In genomic region chr6:82144852-82145332, GRCh38 we compare ENCODE assay signal across 2 cellular contexts.
TF ChIP-seq lines count a peak whose summit lies in the region.

No MANE protein-coding gene starts in this region.

TF ChIP-seq in A549, 52 proteins besides CTCF, POLR2A, EP300 and RAD21 (continued from another document):
- TF ChIP-seq MAX (IDR thresholded peaks at IDR 0.05) = 0 out of 2 replicates have a peak, but pooled peaks have one; percentile 20

TF ChIP-seq in IMR-90, 13 proteins besides CTCF, POLR2A, EP300 and RAD21 (continued from another document):
- TF ChIP-seq USF2 (IDR thresholded peaks at IDR 0.05; ENCODE audit: low read depth, low read length) (no peak), MAFK (IDR thresholded peaks at IDR 0.05; ENCODE audit: low read depth, low read length) (no peak), SMC3 (IDR thresholded peaks at IDR 0.05; ENCODE audit: low read depth, low read length) (no peak), MXI1 (IDR thresholded peaks at IDR 0.05; ENCODE audit: borderline replicate concordance, low read depth, low read length) (no peak)
